8 cellular contexts compared by ENCODE assay signal in genomic region chr16:77951788-77952187, GRCh38.
DNase-seq lines count a peak whose midpoint lies in the region; ATAC-seq and TF ChIP-seq lines count a peak whose summit lies in the region.

No MANE protein-coding gene starts in this region.

- no peaks in the 10 kb centered on the region for H3K27me3 ChIP-seq in effector memory CD4-positive, alpha-beta T cell (replicated peaks; ENCODE audit: control insufficient read depth, insufficient read depth, low read length, poor library complexity, severe bottlenecking)

- ATAC-seq in HG03457 (IDR thresholded peaks at IDR 0.05; ENCODE audit: unreplicated experiment) = no peak

- TF ChIP-seq CTCF in GM10248 (IDR thresholded peaks at IDR 0.05; ENCODE audit: control extremely low read depth, extremely low read depth, low read depth, missing control alignments) = peak; percentile 42

- DNase-seq in GM10248 (ENCODE audit: extremely low spot score) = peak; percentile 35
- DNase-seq in HuH-7 (ENCODE audit: low spot score) = peak; percentile 54
- DNase-seq in RPMI8226 = peak; percentile 57
- peak; percentile 22 for DNase-seq in kidney glomerular epithelial cell (lab: John Stamatoyannopoulos, UW)
- no peak for DNase-seq in activated CD4-positive, alpha-beta T cell treated with anti-CD3 and anti-CD28 coated beads for 48 hours
- no peak for DNase-seq in occipital lobe (lab: John Stamatoyannopoulos, UW)
- no peak for DNase-seq in effector memory CD4-positive, alpha-beta T cell

- no peaks in the 10 kb centered on the region for H3K36me3 ChIP-seq in effector memory CD4-positive, alpha-beta T cell (ENCODE audit: control insufficient read depth, insufficient read depth, low read length)

- no peaks in the 10 kb centered on the region for H3K9me3 ChIP-seq in effector memory CD4-positive, alpha-beta T cell (ENCODE audit: control insufficient read depth, low read length)

- H3K4me3 ChIP-seq in effector memory CD4-positive, alpha-beta T cell (ENCODE audit: insufficient read depth, low read depth, low read length, poor library complexity, severe bottlenecking) = no peak overlapping the region

- POLR2A ChIA-PET in GM10248 (lab: Yijun Ruan, JAX) = no interaction called here

- no peaks in the 10 kb centered on the region for H3K4me1 ChIP-seq in effector memory CD4-positive, alpha-beta T cell (ENCODE audit: control insufficient read depth, insufficient read depth, low read length, poor library complexity, severe bottlenecking)

- CTCF ChIA-PET in GM10248 (lab: Yijun Ruan, JAX) = interaction anchor here (0.8 to 4.2 kb wide), 7 partner anchors 9 to 52 kb away, joined by 3 to 33 read pairs (median 4); no protein-coding TSS in a partner anchor

- H3K27ac ChIP-seq in effector memory CD4-positive, alpha-beta T cell (ENCODE audit: insufficient read depth, low read length, poor library complexity, severe bottlenecking) = no peak overlapping the region

Comparison
In these comparisons a context has a peak if more than half of its experiments do, and no peak if none do; other contexts are left out.
1. DNase-seq: peak in GM10248 (single experiment), HuH-7 (single experiment), RPMI8226 (single experiment) and kidney glomerular epithelial cell (single experiment); none in activated CD4-positive, alpha-beta T cell treated with anti-CD3 and anti-CD28 coated beads for 48 hours (single experiment), occipital lobe (single experiment) and effector memory CD4-positive, alpha-beta T cell (0 of 3).